Comparison of ENCODE assay signal across 8 cellular contexts in the genomic region with DNA sequence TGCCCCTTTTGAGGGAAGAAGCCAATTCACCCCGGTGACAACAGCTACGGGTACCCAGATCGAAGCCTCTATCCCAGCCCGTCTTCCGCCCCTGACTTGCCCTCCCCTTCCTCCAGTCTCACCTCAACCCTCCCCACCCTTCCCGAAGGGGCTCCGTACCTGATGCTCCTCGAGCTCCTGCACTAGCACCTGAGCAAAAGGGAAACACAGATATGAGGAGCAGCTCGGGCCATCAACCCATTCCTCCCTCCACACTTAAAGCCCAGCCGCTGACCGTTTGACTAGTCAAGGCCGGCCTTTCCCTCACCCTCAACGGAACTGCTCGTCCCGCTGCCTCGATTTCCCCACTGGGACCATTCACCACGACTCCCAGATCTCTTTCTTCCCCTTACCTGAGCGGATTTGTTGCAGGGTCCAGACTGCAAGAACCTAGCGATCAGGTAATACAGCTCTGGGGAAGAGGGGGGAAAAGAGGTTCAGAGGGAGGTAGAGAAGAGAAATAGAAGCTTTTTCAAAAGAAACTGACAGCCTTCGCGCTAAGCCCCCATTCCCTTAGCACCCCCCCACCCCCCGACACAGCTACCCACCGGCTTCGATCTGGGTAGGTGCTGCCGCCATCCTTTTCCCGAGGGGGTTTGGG. TPM values are rescaled to one million over a fixed set of nuclear protein-coding genes. Genes with fewer than 3 reads are reported as not detected.
DNase-seq lines count a peak whose midpoint lies in the region; ATAC-seq, FAIRE-seq and TF ChIP-seq lines count a peak whose summit lies in the region.

No MANE protein-coding gene starts in this region.

- peak overlapping the region; percentile 60 for H3K4me3 ChIP-seq in AG04449 (ENCODE audit: low read depth, low read length)
- peak overlapping the region; percentile 54 for H3K4me3 ChIP-seq in K562
- peak overlapping the region; percentile 45 to 76 (median 60) for H3K4me3 ChIP-seq in spleen

- no peaks in the 10 kb centered on the region for H4K20me1 ChIP-seq in K562 (replicated peaks; ENCODE audit: control insufficient read depth, insufficient read depth, low read length)

- TF ChIP-seq POLR2A in K562 (conservative IDR thresholded peaks at IDR 0.05) (no peak), spleen (IDR thresholded peaks at IDR 0.05) (no peak)

- H3K27me3 ChIP-seq in K562 (ENCODE audit: control insufficient read depth in 2 of 2, insufficient read depth in 2 of 2, low read length in 2 of 2) (no peaks in the 10 kb centered on the region), spleen (replicated peaks in 1 of 7) (no peaks in the 10 kb centered on the region)

- ATAC-seq in SK-N-SH treated with all-trans-retinoic acid at 6 μM for 48 hours (peak; percentile 18), K562 (peak; percentile 13), GM18907 (IDR thresholded peaks at IDR 0.05; ENCODE audit: unreplicated experiment) (no peak)

- no peak for FAIRE-seq in K562 (lab: Jason Lieb, UNC)

- H3K36me3 ChIP-seq in K562 (ENCODE audit: control insufficient read depth, insufficient read depth, low read length) = no peaks in the 10 kb centered on the region
- H3K36me3 ChIP-seq in spleen = no peaks in the 10 kb centered on the region

- in situ Hi-C loops in K562 (cut with MboI) = no loop called here

- POLR2A ChIA-PET in AG04449 (lab: Yijun Ruan, JAX) = no interaction called here
- POLR2A ChIA-PET in K562 (lab: Yijun Ruan, JAX) = no interaction called here

- WGBS in K562 (ENCODE audit: insufficient coverage, low coverage, missing lambda C conversion rate) = 13% methylated on average over 9 of the region's 26 CpGs
- 0 to 35% (median 0%) methylated on average over 8 to 26 of the region's 26 CpGs for WGBS in spleen, 5 donors

- CTCF ChIA-PET in AG04449 (lab: Yijun Ruan, JAX) = interaction anchor here (0.9 to 1.4 kb wide), 4 partner anchors 12 to 44 kb away, joined by 3 to 4 read pairs (median 3); no protein-coding TSS in a partner anchor
- CTCF ChIA-PET in K562 (lab: Yijun Ruan, JAX; ENCODE audit: low intra/inter-chr PET ratio) = no interaction called here

- H3K9me3 ChIP-seq in K562 (replicated peaks; ENCODE audit: control insufficient read depth, insufficient read depth, low read depth, low read length) (no peaks in the 10 kb centered on the region), spleen (no peaks in the 10 kb centered on the region)

- TF ChIP-seq CTCF in AG04449 (IDR thresholded peaks at IDR 0.05; ENCODE audit: insufficient read depth, low read length, missing control alignments) = no peak
- no peak for TF ChIP-seq CTCF in K562 (IDR thresholded peaks at IDR 0.05 in 2 of 3, conservative IDR thresholded peaks at IDR 0.05 in 1 of 3; ENCODE audit: insufficient read depth in 2 of 3, low read depth in 1 of 3, low read length in 3 of 3)
- TF ChIP-seq CTCF in spleen (IDR thresholded peaks at IDR 0.05 in 8 of 11, conservative IDR thresholded peaks at IDR 0.05 in 3 of 11) = no peak
- no peak for TF ChIP-seq CTCF in GM10266 (IDR thresholded peaks at IDR 0.05; ENCODE audit: control insufficient read depth, insufficient read depth, low read depth, missing control alignments)

- peak overlapping the region; percentile 81 for H3K4me2 ChIP-seq in K562 (ENCODE audit: insufficient read depth, low read length)

- DNase-seq in AG04449 (ENCODE audit: low read depth, low spot score) = no peak
- DNase-seq in HK-2 (ENCODE audit: unreplicated experiment) = peak; percentile 23
- DNase-seq in K562 (ENCODE audit: extremely low read depth in 1 of 4, low spot score in 3 of 4) = peak in 2 of 4 experiments; percentile 3 to 17
- peak; percentile 58 for DNase-seq in islet precursor cell
- peak; percentile 81 for DNase-seq in spleen
- DNase-seq in GM10266 (ENCODE audit: extremely low spot score) = no peak

- H3K4me1 ChIP-seq in K562 (replicated peaks in 1 of 2; ENCODE audit: control insufficient read depth in 2 of 2, insufficient read depth in 2 of 2, low read length in 2 of 2) (no peaks in the 10 kb centered on the region), spleen (peaks cover 0 to 52% (median 18%) of the 10 kb centered on the region in 6 donors)

- H3K9me1 ChIP-seq in K562 (ENCODE audit: control insufficient read depth, insufficient read depth, low read length) = no peaks in the 10 kb centered on the region

- TF ChIP-seq RAD21 in K562 (CRISPR knock-in tag; conservative IDR thresholded peaks at IDR 0.05 in 1 of 2, IDR thresholded peaks at IDR 0.05 in 1 of 2) = no peak

- H2AFZ ChIP-seq in K562 (ENCODE audit: low read depth, low read length) = peak overlapping the region; percentile 59; the same call in 1 of the 2 replicates

- no TSS peak for BruUV-seq in K562 (replicated peaks; lab: Mats Ljungman, UMichigan)

- intact Hi-C loops in K562 (cut with micrococcal nuclease) (loop anchor here (5.0 kb wide), 1 partner anchor 313 kb away; no protein-coding TSS in a partner anchor), spleen (cut with DNase I; ENCODE audit: low total_unique reads) (no loop called here)

- peaks cover 38% of the 10 kb centered on the region for H3K79me2 ChIP-seq in K562 (ENCODE audit: control insufficient read depth, insufficient read depth, low read length)

- H3K9ac ChIP-seq in K562 (ENCODE audit: insufficient read depth in 1 of 2, low read depth in 2 of 2, low read length in 2 of 2) = peak overlapping the region; percentile 57 to 88

- H3K27ac ChIP-seq in K562 (ENCODE audit: extremely low read depth, low read depth, low read length) = peak overlapping the region; percentile 69
- H3K27ac ChIP-seq in spleen = peak overlapping the region; percentile 64 to 93 (median 88)

- no peak for TF ChIP-seq EP300 in K562 (IDR thresholded peaks at IDR 0.05; ENCODE audit: low read length)

TF ChIP-seq in SK-N-SH treated with all-trans-retinoic acid at 6 μM for 48 hours, 23 proteins besides CTCF, POLR2A, EP300 and RAD21 (continues in another document):
- TF ChIP-seq TOX (CRISPR knock-in tag; IDR thresholded peaks at IDR 0.05; ENCODE audit: borderline replicate concordance) (no peak), ZNF8 (CRISPR knock-in tag; IDR thresholded peaks at IDR 0.05) (no peak), ZNF565 (CRISPR knock-in tag; conservative IDR thresholded peaks at IDR 0.05; ENCODE audit: low read depth) (no peak), ZC3H10 (CRISPR knock-in tag; IDR thresholded peaks at IDR 0.05) (no peak), ZNF70 (CRISPR knock-in tag; IDR thresholded peaks at IDR 0.05) (no peak), ZFP30 (CRISPR knock-in tag; IDR thresholded peaks at IDR 0.05) (no peak), BACH2 (CRISPR knock-in tag; IDR thresholded peaks at IDR 0.05; ENCODE audit: borderline replicate concordance) (no peak)
- TF ChIP-seq, protein P1, sequence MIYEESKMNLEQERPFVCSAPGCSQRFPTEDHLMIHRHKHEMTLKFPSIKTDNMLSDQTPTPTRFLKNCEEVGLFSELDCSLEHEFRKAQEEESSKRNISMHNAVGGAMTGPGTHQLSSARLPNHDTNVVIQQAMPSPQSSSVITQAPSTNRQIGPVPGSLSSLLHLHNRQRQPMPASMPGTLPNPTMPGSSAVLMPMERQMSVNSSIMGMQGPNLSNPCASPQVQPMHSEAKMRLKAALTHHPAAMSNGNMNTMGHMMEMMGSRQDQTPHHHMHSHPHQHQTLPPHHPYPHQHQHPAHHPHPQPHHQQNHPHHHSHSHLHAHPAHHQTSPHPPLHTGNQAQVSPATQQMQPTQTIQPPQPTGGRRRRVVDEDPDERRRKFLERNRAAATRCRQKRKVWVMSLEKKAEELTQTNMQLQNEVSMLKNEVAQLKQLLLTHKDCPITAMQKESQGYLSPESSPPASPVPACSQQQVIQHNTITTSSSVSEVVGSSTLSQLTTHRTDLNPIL (CRISPR knock-in tag; IDR thresholded peaks at IDR 0.05; ENCODE audit: low read depth) = no peak

TF ChIP-seq in K562, 482 proteins besides CTCF, POLR2A, EP300 and RAD21:
- TF ChIP-seq, protein P2, sequence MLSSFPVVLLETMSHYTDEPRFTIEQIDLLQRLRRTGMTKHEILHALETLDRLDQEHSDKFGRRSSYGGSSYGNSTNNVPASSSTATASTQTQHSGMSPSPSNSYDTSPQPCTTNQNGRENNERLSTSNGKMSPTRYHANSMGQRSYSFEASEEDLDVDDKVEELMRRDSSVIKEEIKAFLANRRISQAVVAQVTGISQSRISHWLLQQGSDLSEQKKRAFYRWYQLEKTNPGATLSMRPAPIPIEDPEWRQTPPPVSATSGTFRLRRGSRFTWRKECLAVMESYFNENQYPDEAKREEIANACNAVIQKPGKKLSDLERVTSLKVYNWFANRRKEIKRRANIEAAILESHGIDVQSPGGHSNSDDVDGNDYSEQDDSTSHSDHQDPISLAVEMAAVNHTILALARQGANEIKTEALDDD (IDR thresholded peaks at IDR 0.05) = peak; percentile 29; the same call in 1 of the 2 replicates
- no peak for TF ChIP-seq ZNF121 (CRISPR knock-in tag; conservative IDR thresholded peaks at IDR 0.05)

RNA-seq across cellular contexts. Expression of a gene that starts 0.7 kb away (rescaled TPM):
- total RNA-seq in K562 (2011; cell fraction: chromatin; rRNA removed; ENCODE audit: low replicate concordance) = 41.0 and 116 TPM in 2 replicates
- total RNA-seq in K562 (2011; cell fraction: nucleolus; rRNA removed) = 10.3 and 12.0 TPM in 2 replicates
- total RNA-seq in K562 (2011; cell fraction: nucleoplasm; rRNA removed) = 80.4 and 152 TPM in 2 replicates
- total RNA-seq in K562 (2014; rRNA removed) (3.1 and 6.4 TPM in 2 replicates), K562 (2014; rRNA removed; fragmentation: Illumina TruSeq; extraction: Trizol) (11.5 and 12.4 TPM in 2 replicates), K562 (2015; rRNA removed; fragmentation: Illumina TruSeq; extraction: Trizol) (11.6 and 12.0 TPM in 2 replicates), K562 (2021) (10.3 and 11.6 TPM in 2 replicates), spleen (10 to 100 TPM; 31.6 to 56.0 (median 41.3) TPM)
- polyA plus RNA-seq in K562 (2011; rRNA removed) (9.1 and 14.3 TPM in 2 replicates), K562 (2014; fragmentation: Illumina TruSeq; extraction: Trizol) (5.6 and 5.8 TPM in 2 replicates), K562 (2014; fragmentation: Nextera tagmentation; extraction: Ambion mirVana) (under 1 TPM; 0.56 to 0.72 TPM), K562 (2014; rRNA removed) (3.4 and 5.6 TPM in 2 replicates), spleen (1 to 10 TPM; 1.3 to 3.4 (median 2.1) TPM)
- 2.6 and 4.7 TPM in 2 replicates for polyA plus RNA-seq in K562 (2011; cell fraction: cytosol; rRNA removed)
- 15.1 and 15.3 TPM in 2 replicates for polyA plus RNA-seq in K562 (2011; cell fraction: nucleus; rRNA removed)
- polyA plus RNA-seq in K562 (2012) = 2.6 and 3.7 TPM in 2 replicates
- 67.5 and 70.4 TPM in 2 replicates for polyA minus RNA-seq in K562 (2011; rRNA and poly(A)+ RNA removed)
- polyA minus RNA-seq in K562 (2011; cell fraction: cytosol; rRNA and poly(A)+ RNA removed) = 11.6 and 16.0 TPM in 2 replicates
- polyA minus RNA-seq in K562 (2011; cell fraction: nucleus; rRNA and poly(A)+ RNA removed) = 28.7 and 36.1 TPM in 2 replicates

Comparison
In these comparisons a context has a peak if more than half of its experiments do, and no peak if none do; other contexts are left out.
1. DNase-seq: peak in HK-2 (single experiment), islet precursor cell (single experiment) and spleen (single experiment); none in AG04449 (single experiment) and GM10266 (single experiment).
2. Peak in every context shown above with its lines, with median percentiles within 50 percentile points of each other: H3K4me3 ChIP-seq.